Comparison of ENCODE assay signal across 17 cellular contexts in the genomic region with DNA sequence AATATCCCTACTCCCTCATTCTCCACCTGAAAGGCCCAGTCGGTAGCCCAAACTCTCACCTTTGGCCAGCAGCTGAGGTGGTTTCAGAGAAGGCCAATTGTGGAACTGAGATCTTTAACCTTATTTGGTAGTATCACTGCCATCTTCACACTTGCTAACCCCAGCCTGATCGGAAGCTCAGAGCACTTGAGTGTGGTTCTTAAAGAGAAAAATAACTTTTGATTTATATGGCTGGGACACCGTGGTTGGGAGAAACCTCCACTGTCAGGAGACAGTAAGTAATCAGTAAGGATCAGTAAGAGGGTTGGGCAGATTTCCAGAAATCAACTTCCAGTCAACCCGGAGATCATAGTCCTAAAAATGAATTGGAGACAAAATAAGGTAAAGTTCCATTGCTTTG. TPM values are rescaled to one million over a fixed set of nuclear protein-coding genes. Genes with fewer than 3 reads are reported as not detected.
DNase-seq lines count a peak whose midpoint lies in the region; ATAC-seq and TF ChIP-seq lines count a peak whose summit lies in the region.
"Had no signal": no experiment of that assay in that cellular context is flagged by ENCODE, and none has a peak within 500 bp of the region (broad histone marks: within the 10 kb centered on the region; RNA-seq: fewer than 3 reads in every experiment).

No MANE protein-coding gene starts in this region.

- ATAC-seq in WTC11: no peak
- ATAC-seq in activated naive CD4-positive, alpha-beta T cell treated with anti-CD3 and anti-CD28 coated beads, Interleukin-2, amount 50 U/mL, for 72 hours: no peak
- no peak for ATAC-seq in SK-N-SH treated with all-trans-retinoic acid at 6 μM for 48 hours

- TF ChIP-seq POLR2A in adrenal gland (IDR thresholded peaks at IDR 0.05): no peak

- peaks cover 7% of the 10 kb centered on the region for H3K4me1 Mint-ChIP-seq in WTC11
- H3K4me1 Mint-ChIP-seq in mesothelial cell of epicardium: no peaks in the 10 kb centered on the region
- H3K4me1 Mint-ChIP-seq: CD14-positive monocyte had no signal

- H3K4me3 Mint-ChIP-seq in WTC11: no peak overlapping the region
- H3K4me3 Mint-ChIP-seq in mesothelial cell of epicardium: no peak overlapping the region
- H3K4me3 Mint-ChIP-seq: CD4-positive, alpha-beta memory T cell had no signal

- H3K4me3 ChIP-seq in GM12865 (ENCODE audit: low read depth, low read length) (no peak overlapping the region), HEK293 (ENCODE audit: low read depth, low read length) (no peak overlapping the region), adrenal gland (no peak overlapping the region)
- H3K4me3 ChIP-seq: BLaER1, HAP-1 had no signal

- CTCF ChIA-PET in HEK293 (lab: Yijun Ruan, JAX): no interaction called here
- CTCF ChIA-PET in WTC11 (lab: Charles Lee): no interaction called here

- H3K27me3 ChIP-seq in adrenal gland: peaks cover 10% of the 10 kb centered on the region
- H3K27me3 ChIP-seq: BLaER1 had no signal

- no peaks in the 10 kb centered on the region for H3K36me3 Mint-ChIP-seq in WTC11
- peaks cover 0 to 6% of the 10 kb centered on the region in 2 donors for H3K36me3 Mint-ChIP-seq in activated naive CD4-positive, alpha-beta T cell treated with anti-CD3 and anti-CD28 coated beads, Interleukin-2, amount 50 U/mL, for 72 hours
- H3K36me3 Mint-ChIP-seq in mesothelial cell of epicardium: no peaks in the 10 kb centered on the region
- H3K36me3 Mint-ChIP-seq: CD14-positive monocyte; CD4-positive, alpha-beta memory T cell had no signal

- no peaks in the 10 kb centered on the region for H3K4me1 ChIP-seq in HEK293 (ENCODE audit: control insufficient read depth, insufficient read depth, low read length)
- no peaks in the 10 kb centered on the region for H3K4me1 ChIP-seq in adrenal gland (replicated peaks in 1 of 2)
- H3K4me1 ChIP-seq: BLaER1, HAP-1 had no signal

- H3K27me3 Mint-ChIP-seq in WTC11 (ENCODE audit: low read depth): no peaks in the 10 kb centered on the region
- peaks cover 2% of the 10 kb centered on the region for H3K27me3 Mint-ChIP-seq in mesothelial cell of epicardium (ENCODE audit: low read depth)

- WGBS in adrenal gland, 4 donors: 54 to 68% (median 62%) methylated on average over 4 of the region's 4 CpGs

- intact Hi-C loops in adrenal gland (cut with DNase I): no loop called here

- no peaks in the 10 kb centered on the region for H3K36me3 ChIP-seq in HEK293 (ENCODE audit: control insufficient read depth in 2 of 2, insufficient read depth in 1 of 2, low read length in 2 of 2)
- no peaks in the 10 kb centered on the region for H3K36me3 ChIP-seq in adrenal gland (replicated peaks in 1 of 2)
- H3K36me3 ChIP-seq: BLaER1, HAP-1 had no signal

- DNase-seq in GM12865 (ENCODE audit: low read depth) (peak; percentile 15), WTC11 (ENCODE audit: low spot score) (no peak), mesothelial cell of epicardium (ENCODE audit: low spot score in 2 of 2, unreplicated experiment in 2 of 2) (no peak), adrenal gland (no peak)
- no peak for DNase-seq in activated naive CD4-positive, alpha-beta T cell treated with anti-CD3 and anti-CD28 coated beads, Interleukin-2, amount 50 U/mL, for 72 hours (ENCODE audit: low spot score in 2 of 2)
- DNase-seq: 8988T; CD4-positive, alpha-beta memory T cell; DMS153; DMS79; GDM1 had no signal

- H3K9me3 ChIP-seq in HEK293 (ENCODE audit: control insufficient read depth, insufficient read depth, low read depth, low read length) (no peaks in the 10 kb centered on the region), adrenal gland (replicated peaks in 1 of 3) (no peaks in the 10 kb centered on the region)
- H3K9me3 ChIP-seq: HAP-1 had no signal

- 0 out of 2 replicates have a peak overlapping the region, but pooled peaks have one; percentile 27 for H3K27ac Mint-ChIP-seq in WTC11
- no peak overlapping the region for H3K27ac Mint-ChIP-seq in activated naive CD4-positive, alpha-beta T cell treated with anti-CD3 and anti-CD28 coated beads, Interleukin-2, amount 50 U/mL, for 72 hours
- H3K27ac Mint-ChIP-seq in mesothelial cell of epicardium: no peak overlapping the region
- H3K27ac Mint-ChIP-seq: CD14-positive monocyte; CD4-positive, alpha-beta memory T cell had no signal

- H3K27ac ChIP-seq in HEK293 (ENCODE audit: extremely low read depth, low read depth, low read length) (no peak overlapping the region), adrenal gland (no peak overlapping the region)
- H3K27ac ChIP-seq: BLaER1, HL-60 had no signal

- no peak for TF ChIP-seq CTCF in GM12865 (IDR thresholded peaks at IDR 0.05; ENCODE audit: insufficient read depth, low read depth, low read length, missing control alignments)
- TF ChIP-seq CTCF in HEK293 (tag by site-specific recombination; IDR thresholded peaks at IDR 0.05): no peak
- TF ChIP-seq CTCF in WTC11 (IDR thresholded peaks at IDR 0.05): no peak
- no peak for TF ChIP-seq CTCF in mesothelial cell of epicardium (IDR thresholded peaks at IDR 0.05; ENCODE audit: unreplicated experiment)
- TF ChIP-seq CTCF in adrenal gland (IDR thresholded peaks at IDR 0.05): no peak

- H3K9me3 Mint-ChIP-seq in WTC11 (no peaks in the 10 kb centered on the region), mesothelial cell of epicardium (peaks cover 4% of the 10 kb centered on the region)
- no peaks in the 10 kb centered on the region for H3K9me3 Mint-ChIP-seq in activated naive CD4-positive, alpha-beta T cell treated with anti-CD3 and anti-CD28 coated beads, Interleukin-2, amount 50 U/mL, for 72 hours

- POLR2A ChIA-PET in HEK293 (lab: Yijun Ruan, JAX) (no interaction called here), WTC11 (lab: Charles Lee) (no interaction called here)

TF ChIP-seq in HEK293, 187 proteins besides CTCF, POLR2A, EP300 and RAD21 (continues in another document):
- TF ChIP-seq ZNF624 (tag by site-specific recombination; IDR thresholded peaks at IDR 0.05) (no peak), ZBTB17 (tag by site-specific recombination; IDR thresholded peaks at IDR 0.05) (0 out of 2 replicates have a peak, but pooled peaks have one; percentile 12)
- TF ChIP-seq, protein P1, sequence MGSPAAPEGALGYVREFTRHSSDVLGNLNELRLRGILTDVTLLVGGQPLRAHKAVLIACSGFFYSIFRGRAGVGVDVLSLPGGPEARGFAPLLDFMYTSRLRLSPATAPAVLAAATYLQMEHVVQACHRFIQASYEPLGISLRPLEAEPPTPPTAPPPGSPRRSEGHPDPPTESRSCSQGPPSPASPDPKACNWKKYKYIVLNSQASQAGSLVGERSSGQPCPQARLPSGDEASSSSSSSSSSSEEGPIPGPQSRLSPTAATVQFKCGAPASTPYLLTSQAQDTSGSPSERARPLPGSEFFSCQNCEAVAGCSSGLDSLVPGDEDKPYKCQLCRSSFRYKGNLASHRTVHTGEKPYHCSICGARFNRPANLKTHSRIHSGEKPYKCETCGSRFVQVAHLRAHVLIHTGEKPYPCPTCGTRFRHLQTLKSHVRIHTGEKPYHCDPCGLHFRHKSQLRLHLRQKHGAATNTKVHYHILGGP (tag by site-specific recombination; IDR thresholded peaks at IDR 0.05): no peak

TF ChIP-seq in WTC11, 78 proteins besides CTCF, POLR2A, EP300 and RAD21 (continues in another document):
- TF ChIP-seq, protein P2, sequence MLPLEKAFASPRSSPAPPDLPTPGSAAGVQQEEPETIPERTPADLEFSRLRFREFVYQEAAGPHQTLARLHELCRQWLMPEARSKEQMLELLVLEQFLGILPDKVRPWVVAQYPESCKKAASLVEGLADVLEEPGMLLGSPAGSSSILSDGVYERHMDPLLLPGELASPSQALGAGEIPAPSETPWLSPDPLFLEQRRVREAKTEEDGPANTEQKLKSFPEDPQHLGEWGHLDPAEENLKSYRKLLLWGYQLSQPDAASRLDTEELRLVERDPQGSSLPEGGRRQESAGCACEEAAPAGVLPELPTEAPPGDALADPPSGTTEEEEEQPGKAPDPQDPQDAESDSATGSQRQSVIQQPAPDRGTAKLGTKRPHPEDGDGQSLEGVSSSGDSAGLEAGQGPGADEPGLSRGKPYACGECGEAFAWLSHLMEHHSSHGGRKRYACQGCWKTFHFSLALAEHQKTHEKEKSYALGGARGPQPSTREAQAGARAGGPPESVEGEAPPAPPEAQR (CRISPR knock-in tag; IDR thresholded peaks at IDR 0.05): no peak
- TF ChIP-seq ATF3 (CRISPR knock-in tag; conservative IDR thresholded peaks at IDR 0.05): no peak
- TF ChIP-seq OVOL2 (CRISPR knock-in tag; IDR thresholded peaks at IDR 0.05; ENCODE audit: borderline replicate concordance): no peak
- TF ChIP-seq NR1H2 (CRISPR knock-in tag; IDR thresholded peaks at IDR 0.05): no peak
- TF ChIP-seq ZNF671 (CRISPR knock-in tag; IDR thresholded peaks at IDR 0.05): no peak
- no peak for TF ChIP-seq TEAD4 (CRISPR knock-in tag; IDR thresholded peaks at IDR 0.05)

TF ChIP-seq in SK-N-SH treated with all-trans-retinoic acid at 6 μM for 48 hours, 23 proteins besides CTCF, POLR2A, EP300 and RAD21 (continues in another document):
- TF ChIP-seq GLIS3 (CRISPR knock-in tag; IDR thresholded peaks at IDR 0.05) (no peak), PATZ1 (CRISPR knock-in tag; IDR thresholded peaks at IDR 0.05; ENCODE audit: borderline replicate concordance) (no peak), TOX (CRISPR knock-in tag; IDR thresholded peaks at IDR 0.05; ENCODE audit: borderline replicate concordance) (no peak), ISL1 (CRISPR knock-in tag; IDR thresholded peaks at IDR 0.05) (no peak)

RNA-seq across cellular contexts. Expression of gene PRSS16, which starts 22.8 kb away (rescaled TPM):
- total RNA-seq in WTC11 (2021) (18.5 to 21.1 TPM (median 19.3 TPM) in 3 replicates), mesothelial cell of epicardium (16.2 to 20.6 TPM (median 19.1 TPM) in 3 replicates), adrenal gland (1 to 10 TPM in 4 of 8 donors, under 1 TPM in 2, not detected in 2; 0.63 to 3.5 (median 2.3) TPM)
- total RNA-seq in activated naive CD4-positive, alpha-beta T cell treated with anti-CD3 and anti-CD28 coated beads, Interleukin-2, amount 50 U/mL, for 72 hours: 1 to 10 TPM; 1.3 to 2.5 TPM
- polyA plus RNA-seq in adrenal gland: 1 to 10 TPM in 2 of 3 donors, under 1 TPM in 1; 0.80 to 1.3 (median 1.1) TPM
- total RNA-seq: HT1080 had no signal
- polyA plus RNA-seq: CD14-positive monocyte had no signal
